In the genomic region with DNA sequence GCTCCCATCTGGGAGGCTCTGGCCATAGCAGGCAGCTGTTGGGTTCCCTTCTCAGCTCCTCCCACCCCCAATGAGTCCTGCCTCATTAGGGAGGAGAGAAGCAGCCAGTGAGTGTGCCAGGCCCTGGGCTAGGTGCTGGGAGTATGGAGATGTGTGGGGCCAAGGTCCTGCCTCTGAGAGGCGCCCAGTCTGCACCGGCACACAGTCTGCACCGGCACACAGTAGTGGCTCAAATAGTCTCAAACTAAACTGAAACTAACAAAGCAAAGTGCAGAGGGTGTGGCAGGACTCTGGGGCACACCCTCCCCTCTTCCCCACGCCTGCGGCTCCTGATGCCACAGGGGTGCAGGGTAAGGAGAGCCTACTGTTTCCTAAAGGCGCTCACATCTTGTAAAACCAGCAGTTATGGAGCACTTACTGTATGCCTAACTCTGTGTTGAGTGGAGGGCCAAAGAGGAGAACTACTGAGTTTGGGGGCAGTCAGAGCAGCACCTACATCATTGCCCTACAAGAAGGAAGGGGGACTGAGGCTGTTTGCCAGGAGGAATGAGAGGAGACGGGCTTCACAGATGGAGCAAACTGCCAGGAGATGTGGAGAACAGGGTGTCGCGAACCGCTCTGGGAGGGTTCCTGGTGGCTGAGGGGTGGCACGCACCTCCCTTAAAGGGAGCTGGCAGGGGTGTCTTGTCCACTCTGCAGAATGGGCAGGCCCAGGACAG, we compare ENCODE assay signal across 8 cellular contexts. TPM values are rescaled to one million over a fixed set of nuclear protein-coding genes. Genes with fewer than 3 reads are reported as not detected.
DNase-seq lines count a peak whose midpoint lies in the region; ATAC-seq and TF ChIP-seq lines count a peak whose summit lies in the region.

No MANE protein-coding gene starts in this region.

- peaks cover 91% of the 10 kb centered on the region for H3K4me1 ChIP-seq in CD4-positive, CD25-positive, alpha-beta regulatory T cell (ENCODE audit: control insufficient read depth, insufficient read depth, low read length, poor library complexity, severe bottlenecking)
- H3K4me1 ChIP-seq in breast epithelium (peaks cover 19 to 24% of the 10 kb centered on the region in 2 donors), mucosa of stomach (ENCODE audit: control insufficient read depth, insufficient read depth, low read length) (peaks cover 71% of the 10 kb centered on the region)

- H3K27me3 Mint-ChIP-seq in CD4-positive, CD25-positive, alpha-beta regulatory T cell: no peaks in the 10 kb centered on the region

- no peak for TF ChIP-seq CTCF in LNCaP clone FGC (IDR thresholded peaks at IDR 0.05; ENCODE audit: control insufficient read depth, extremely low read depth, insufficient read depth)
- TF ChIP-seq CTCF in breast epithelium (IDR thresholded peaks at IDR 0.05): no peak

- peak overlapping the region; percentile 66 for H3K9ac ChIP-seq in mucosa of stomach (ENCODE audit: low read length)

- peaks cover 16% of the 10 kb centered on the region for H3K36me3 ChIP-seq in CD4-positive, CD25-positive, alpha-beta regulatory T cell (ENCODE audit: control insufficient read depth, insufficient read depth, low read length)
- no peaks in the 10 kb centered on the region for H3K36me3 ChIP-seq in breast epithelium
- no peaks in the 10 kb centered on the region for H3K36me3 ChIP-seq in mucosa of stomach (ENCODE audit: control insufficient read depth, insufficient read depth, low read length)

- peak overlapping the region; percentile 84 to 97 (median 95) for H3K27ac Mint-ChIP-seq in CD4-positive, CD25-positive, alpha-beta regulatory T cell

- DNase-seq in CD4-positive, CD25-positive, alpha-beta regulatory T cell: peak in 1 of 3 donors; percentile 79
- DNase-seq in LNCaP clone FGC (ENCODE audit: low read depth): no peak
- DNase-seq in breast epithelium (ENCODE audit: low spot score in 2 of 2): no peak
- no peak for DNase-seq in AG20443 (ENCODE audit: low spot score)
- no peak for DNase-seq in SKM-1 (lab: John Stamatoyannopoulos, UW; ENCODE audit: unreplicated experiment)

- intact Hi-C loops in breast epithelium (cut with DNase I; ENCODE audit: low total_unique reads): no loop called here

- no peaks in the 10 kb centered on the region for H3K9me3 Mint-ChIP-seq in CD4-positive, CD25-positive, alpha-beta regulatory T cell

- no peak for TF ChIP-seq POLR2A in breast epithelium (IDR thresholded peaks at IDR 0.05)

- H3K4me3 ChIP-seq in CD4-positive, CD25-positive, alpha-beta regulatory T cell (ENCODE audit: low read depth, low read length): peak overlapping the region; percentile 84
- H3K4me3 ChIP-seq in LNCaP clone FGC (ENCODE audit: low read depth, low read length): peak overlapping the region; percentile 70
- peak overlapping the region; percentile 52 to 97 (median 79) for H3K4me3 ChIP-seq in breast epithelium
- no peak overlapping the region for H3K4me3 ChIP-seq in mucosa of stomach (ENCODE audit: low read length)

- peaks cover 0 to 85% (median 48%) of the 10 kb centered on the region in 4 donors for H3K4me1 Mint-ChIP-seq in CD4-positive, CD25-positive, alpha-beta regulatory T cell

- H3K36me3 Mint-ChIP-seq in CD4-positive, CD25-positive, alpha-beta regulatory T cell: peaks cover 10% of the 10 kb centered on the region

- ATAC-seq in CD4-positive, CD25-positive, alpha-beta regulatory T cell (ENCODE audit: low read depth in 2 of 2): peak; percentile 35 to 46
- ATAC-seq in HG02852 (IDR thresholded peaks at IDR 0.05; ENCODE audit: unreplicated experiment) (no peak), HG03159 (IDR thresholded peaks at IDR 0.05; ENCODE audit: unreplicated experiment) (no peak)

- no peaks in the 10 kb centered on the region for H3K27me3 ChIP-seq in CD4-positive, CD25-positive, alpha-beta regulatory T cell (ENCODE audit: control insufficient read depth, insufficient read depth, low read length)
- no peaks in the 10 kb centered on the region for H3K27me3 ChIP-seq in breast epithelium
- H3K27me3 ChIP-seq in mucosa of stomach (ENCODE audit: control insufficient read depth, insufficient read depth, low read length): no peaks in the 10 kb centered on the region

- no peaks in the 10 kb centered on the region for H3K9me3 ChIP-seq in CD4-positive, CD25-positive, alpha-beta regulatory T cell (ENCODE audit: control insufficient read depth in 2 of 2, low read length in 2 of 2)
- no peaks in the 10 kb centered on the region for H3K9me3 ChIP-seq in breast epithelium
- no peaks in the 10 kb centered on the region for H3K9me3 ChIP-seq in mucosa of stomach (ENCODE audit: control insufficient read depth, low read length)

- H3K27ac ChIP-seq in CD4-positive, CD25-positive, alpha-beta regulatory T cell (ENCODE audit: insufficient read depth, low read length, poor library complexity, severe bottlenecking): peak overlapping the region; percentile 88
- H3K27ac ChIP-seq in breast epithelium: peak overlapping the region; percentile 75 to 91

- H3K4me3 Mint-ChIP-seq in CD4-positive, CD25-positive, alpha-beta regulatory T cell: peak overlapping the region; percentile 91 to 100 (median 98)

RNA-seq across cellular contexts. Expression of gene SH3BP1, which starts 1.0 kb away (rescaled TPM):
- 126 TPM for total RNA-seq in CD4-positive, CD25-positive, alpha-beta regulatory T cell
- 10 to 100 TPM; 10.1 to 17.8 (median 16.2) TPM for polyA plus RNA-seq in CD4-positive, CD25-positive, alpha-beta regulatory T cell
- total RNA-seq in breast epithelium: 1 to 10 TPM; 3.8 to 8.8 (median 7.3) TPM

RNA-seq across cellular contexts. Expression of gene PDXP, which starts 20.0 kb away (rescaled TPM):
- 2.0 TPM for total RNA-seq in CD4-positive, CD25-positive, alpha-beta regulatory T cell
- polyA plus RNA-seq in CD4-positive, CD25-positive, alpha-beta regulatory T cell: 1 to 10 TPM; 1.1 to 5.8 (median 3.4) TPM
- total RNA-seq in breast epithelium: 1 to 10 TPM; 4.2 to 6.9 (median 4.2) TPM

RNA-seq across cellular contexts. Expression of gene GGA1, which starts 29.9 kb away (rescaled TPM):
- total RNA-seq in CD4-positive, CD25-positive, alpha-beta regulatory T cell: 69.7 TPM
- polyA plus RNA-seq in CD4-positive, CD25-positive, alpha-beta regulatory T cell: 10 to 100 TPM; 14.0 to 19.8 (median 16.8) TPM
- total RNA-seq in breast epithelium: 10 to 100 TPM; 36.6 to 63.9 (median 54.7) TPM

RNA-seq across cellular contexts. Expression of gene LGALS1, which starts 36.9 kb away (rescaled TPM):
- total RNA-seq in CD4-positive, CD25-positive, alpha-beta regulatory T cell: 209 TPM
- 100 to 1,000 TPM; 321 to 829 (median 545) TPM for polyA plus RNA-seq in CD4-positive, CD25-positive, alpha-beta regulatory T cell
- total RNA-seq in breast epithelium: 1,000 to 10,000 TPM in 1 of 3 donors, 100 to 1,000 TPM in 2; 621 to 2,412 (median 641) TPM

RNA-seq across cellular contexts. Expression of gene NOL12, which starts 47.6 kb away (rescaled TPM):
- 38.2 TPM for total RNA-seq in CD4-positive, CD25-positive, alpha-beta regulatory T cell
- polyA plus RNA-seq in CD4-positive, CD25-positive, alpha-beta regulatory T cell: 10 to 100 TPM; 33.7 to 46.9 (median 41.2) TPM
- total RNA-seq in breast epithelium: 10 to 100 TPM; 24.5 to 29.4 (median 24.6) TPM

Comparison
In these comparisons a context has a peak if more than half of its experiments do, and no peak if none do; other contexts are left out.
1. ATAC-seq: peak in CD4-positive, CD25-positive, alpha-beta regulatory T cell (2 of 2); none in HG02852 (single experiment) and HG03159 (single experiment).
2. RNA of gene SH3BP1, which starts 1.0 kb away (total RNA-seq): 126 TPM in CD4-positive, CD25-positive, alpha-beta regulatory T cell (single experiment); 3.8 to 8.8 TPM in breast epithelium; every median in the first group is over 10 times any median in the second.